10 cellular contexts compared by ENCODE assay signal in genomic region chr3:156341831-156342416, GRCh38.
DNase-seq lines count a peak whose midpoint lies in the region; ATAC-seq and TF ChIP-seq lines count a peak whose summit lies in the region.
"Had no signal": no experiment of that assay in that cellular context is flagged by ENCODE, and none has a peak within 500 bp of the region (broad histone marks: within the 10 kb centered on the region; RNA-seq: fewer than 3 reads in every experiment).

No MANE protein-coding gene starts in this region.

- TF ChIP-seq CTCF in GM12872 (IDR thresholded peaks at IDR 0.05; ENCODE audit: insufficient read depth, low read depth, low read length) (peak; percentile 52), Loucy (conservative IDR thresholded peaks at IDR 0.05; ENCODE audit: low read length) (peak; percentile 35; the same call in 1 of the 2 replicates), left lung (IDR thresholded peaks at IDR 0.05) (no peak), tibial artery (IDR thresholded peaks at IDR 0.05) (no peak)

- ATAC-seq in GM19372 (IDR thresholded peaks at IDR 0.05; ENCODE audit: low read depth, unreplicated experiment) = peak; percentile 100
- peak; percentile 100 for ATAC-seq in HG02870 (IDR thresholded peaks at IDR 0.05; ENCODE audit: unreplicated experiment)
- ATAC-seq in left lung = no peak
- ATAC-seq in SK-N-SH treated with all-trans-retinoic acid at 6 μM for 48 hours = no peak
- ATAC-seq: gastrocnemius medialis, Right ventricle myocardium inferior had no signal

- no peaks in the 10 kb centered on the region for H4K20me1 ChIP-seq in Loucy (ENCODE audit: insufficient read depth, low read length, poor library complexity, severe bottlenecking)

- no peaks in the 10 kb centered on the region for H3F3A ChIP-seq in Loucy (ENCODE audit: low read depth)

- H3K27ac ChIP-seq in left lung (no peak overlapping the region), tibial artery (no peak overlapping the region)
- H3K27ac ChIP-seq: gastrocnemius medialis had no signal

- H3K9me2 ChIP-seq in Loucy (replicated peaks; ENCODE audit: low read depth, low read length) = no peaks in the 10 kb centered on the region

- intact Hi-C loops in left lung (cut with DNase I) (no loop called here), tibial artery (cut with DNase I; ENCODE audit: low total_unique reads) (no loop called here)

- H3K27me3 ChIP-seq in Loucy (ENCODE audit: insufficient read depth, low read length, poor library complexity, severe bottlenecking) (no peaks in the 10 kb centered on the region), left lung (no peaks in the 10 kb centered on the region), MG63 (peaks cover 5% of the 10 kb centered on the region; the same call in 1 of the 2 replicates), tibial artery (no peaks in the 10 kb centered on the region)
- H3K27me3 ChIP-seq: gastrocnemius medialis had no signal

- no peaks in the 10 kb centered on the region for H3K79me2 ChIP-seq in Loucy (ENCODE audit: insufficient read depth, low read length)

- H3K36me3 ChIP-seq in Loucy (ENCODE audit: insufficient read depth, low read length) (no peaks in the 10 kb centered on the region), left lung (no peaks in the 10 kb centered on the region), MG63 (no peaks in the 10 kb centered on the region), tibial artery (no peaks in the 10 kb centered on the region)
- H3K36me3 ChIP-seq: gastrocnemius medialis had no signal

- H3K4me1 ChIP-seq in Loucy (ENCODE audit: insufficient read depth, low read length, poor library complexity, severe bottlenecking) (no peaks in the 10 kb centered on the region), left lung (no peaks in the 10 kb centered on the region), tibial artery (no peaks in the 10 kb centered on the region)
- H3K4me1 ChIP-seq: gastrocnemius medialis had no signal

- no peak overlapping the region for H3K4me2 ChIP-seq in Loucy (ENCODE audit: low read depth, low read length, poor library complexity, severe bottlenecking)

- no peak overlapping the region for H3K4me3 ChIP-seq in Loucy (ENCODE audit: low read length, poor library complexity, severe bottlenecking)
- H3K4me3 ChIP-seq in left lung = no peak overlapping the region
- H3K4me3 ChIP-seq in MG63 = no peak overlapping the region
- H3K4me3 ChIP-seq in tibial artery = no peak overlapping the region
- H3K4me3 ChIP-seq: gastrocnemius medialis had no signal

- no peak overlapping the region for H3K9ac ChIP-seq in Loucy (ENCODE audit: low read depth, low read length, poor library complexity, severe bottlenecking)

- H2AFZ ChIP-seq in Loucy (ENCODE audit: low read length) = no peak overlapping the region; the same call in 1 of the 2 replicates

- H3K9me3 ChIP-seq in Loucy (ENCODE audit: insufficient read depth, low read depth, low read length) = no peaks in the 10 kb centered on the region
- H3K9me3 ChIP-seq in left lung = no peaks in the 10 kb centered on the region
- no peaks in the 10 kb centered on the region for H3K9me3 ChIP-seq in MG63
- no peaks in the 10 kb centered on the region for H3K9me3 ChIP-seq in tibial artery
- H3K9me3 ChIP-seq: gastrocnemius medialis had no signal

- DNase-seq in left lung (no peak), MG63 (no peak), tibial artery (no peak)
- DNase-seq: gastrocnemius medialis had no signal

TF ChIP-seq in SK-N-SH treated with all-trans-retinoic acid at 6 μM for 48 hours, 23 proteins besides CTCF, POLR2A, EP300 and RAD21:
- no peak for TF ChIP-seq RARB (CRISPR knock-in tag; IDR thresholded peaks at IDR 0.05)
- TF ChIP-seq TCF4 (CRISPR knock-in tag; IDR thresholded peaks at IDR 0.05; ENCODE audit: borderline replicate concordance) = no peak
- TF ChIP-seq ZNF70 (CRISPR knock-in tag; IDR thresholded peaks at IDR 0.05) = no peak

Comparison
In these comparisons a context has a peak if more than half of its experiments do, and no peak if none do; other contexts are left out.
1. CTCF ChIP-seq: peak in GM12872 (single experiment) and Loucy (single experiment); none in left lung (0 of 2) and tibial artery (0 of 2).
2. ATAC-seq: peak in GM19372 (single experiment) and HG02870 (single experiment); none in left lung (single experiment) and SK-N-SH treated with all-trans-retinoic acid at 6 μM for 48 hours (single experiment).